Comparison of ENCODE assay signal across 1 cellular context in the genomic region with DNA sequence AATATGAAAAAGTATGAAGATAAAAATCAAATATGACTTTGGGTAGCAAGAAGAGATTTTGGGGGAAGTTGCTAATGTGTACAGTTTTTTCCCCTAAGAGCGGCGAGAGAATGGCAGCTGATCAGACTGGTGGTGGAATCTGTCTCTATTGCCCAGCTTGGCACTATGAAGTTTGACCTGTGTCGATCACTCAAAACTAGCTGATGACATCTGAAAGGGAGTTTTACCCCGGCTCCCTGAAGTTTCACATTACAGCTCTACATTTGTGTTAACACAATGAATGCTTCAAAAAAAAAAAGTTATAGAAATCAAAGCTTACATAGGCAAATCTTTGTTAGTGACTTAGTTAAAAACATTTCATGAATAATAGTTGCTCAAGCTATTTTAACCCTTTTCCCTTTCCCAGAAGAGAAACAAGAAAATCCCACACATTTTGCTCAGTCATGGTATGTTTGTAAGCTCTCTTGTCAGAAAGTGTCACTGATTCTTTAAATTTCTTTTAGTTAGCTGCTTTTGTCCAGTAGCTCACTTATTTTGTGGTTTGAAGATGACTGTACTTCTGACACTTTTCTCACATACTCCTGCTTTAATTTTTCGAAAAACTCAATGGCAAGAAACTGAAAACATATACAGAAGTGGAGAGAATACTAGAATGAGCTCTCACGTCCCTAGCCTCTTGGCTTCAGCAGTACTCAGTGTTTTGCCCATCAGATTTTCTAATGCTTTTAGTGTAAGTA.
TF ChIP-seq lines count a peak whose summit lies in the region.

No MANE protein-coding gene starts in this region.

TF ChIP-seq in SK-N-SH, 30 proteins besides CTCF, POLR2A, EP300 and RAD21 (continued from another document):
- TF ChIP-seq, protein P1, sequence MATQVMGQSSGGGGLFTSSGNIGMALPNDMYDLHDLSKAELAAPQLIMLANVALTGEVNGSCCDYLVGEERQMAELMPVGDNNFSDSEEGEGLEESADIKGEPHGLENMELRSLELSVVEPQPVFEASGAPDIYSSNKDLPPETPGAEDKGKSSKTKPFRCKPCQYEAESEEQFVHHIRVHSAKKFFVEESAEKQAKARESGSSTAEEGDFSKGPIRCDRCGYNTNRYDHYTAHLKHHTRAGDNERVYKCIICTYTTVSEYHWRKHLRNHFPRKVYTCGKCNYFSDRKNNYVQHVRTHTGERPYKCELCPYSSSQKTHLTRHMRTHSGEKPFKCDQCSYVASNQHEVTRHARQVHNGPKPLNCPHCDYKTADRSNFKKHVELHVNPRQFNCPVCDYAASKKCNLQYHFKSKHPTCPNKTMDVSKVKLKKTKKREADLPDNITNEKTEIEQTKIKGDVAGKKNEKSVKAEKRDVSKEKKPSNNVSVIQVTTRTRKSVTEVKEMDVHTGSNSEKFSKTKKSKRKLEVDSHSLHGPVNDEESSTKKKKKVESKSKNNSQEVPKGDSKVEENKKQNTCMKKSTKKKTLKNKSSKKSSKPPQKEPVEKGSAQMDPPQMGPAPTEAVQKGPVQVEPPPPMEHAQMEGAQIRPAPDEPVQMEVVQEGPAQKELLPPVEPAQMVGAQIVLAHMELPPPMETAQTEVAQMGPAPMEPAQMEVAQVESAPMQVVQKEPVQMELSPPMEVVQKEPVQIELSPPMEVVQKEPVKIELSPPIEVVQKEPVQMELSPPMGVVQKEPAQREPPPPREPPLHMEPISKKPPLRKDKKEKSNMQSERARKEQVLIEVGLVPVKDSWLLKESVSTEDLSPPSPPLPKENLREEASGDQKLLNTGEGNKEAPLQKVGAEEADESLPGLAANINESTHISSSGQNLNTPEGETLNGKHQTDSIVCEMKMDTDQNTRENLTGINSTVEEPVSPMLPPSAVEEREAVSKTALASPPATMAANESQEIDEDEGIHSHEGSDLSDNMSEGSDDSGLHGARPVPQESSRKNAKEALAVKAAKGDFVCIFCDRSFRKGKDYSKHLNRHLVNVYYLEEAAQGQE (IDR thresholded peaks at IDR 0.05; ENCODE audit: low read depth, low read length) = no peak
- TF ChIP-seq RCOR1 (IDR thresholded peaks at IDR 0.05; ENCODE audit: low read length) (no peak), TEAD4 (IDR thresholded peaks at IDR 0.05; ENCODE audit: borderline replicate concordance, insufficient read depth) (no peak), CHD2 (IDR thresholded peaks at IDR 0.05; ENCODE audit: low read length, partially characterized antibody) (no peak), SIN3A (IDR thresholded peaks at IDR 0.05; ENCODE audit: borderline replicate concordance, low read depth, low read length) (no peak), ELF1 (IDR thresholded peaks at IDR 0.05) (no peak), FOXM1 (IDR thresholded peaks at IDR 0.05; ENCODE audit: low read depth) (no peak)
- TF ChIP-seq, protein P2, sequence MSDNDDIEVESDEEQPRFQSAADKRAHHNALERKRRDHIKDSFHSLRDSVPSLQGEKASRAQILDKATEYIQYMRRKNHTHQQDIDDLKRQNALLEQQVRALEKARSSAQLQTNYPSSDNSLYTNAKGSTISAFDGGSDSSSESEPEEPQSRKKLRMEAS (IDR thresholded peaks at IDR 0.05; ENCODE audit: low read depth) = no peak
